1 cellular context compared by ENCODE assay signal in genomic region chr13:79458436-79458835, GRCh38.
TF ChIP-seq lines count a peak whose summit lies in the region.

No MANE protein-coding gene starts in this region.

TF ChIP-seq in SK-N-SH treated with all-trans-retinoic acid at 6 μM for 48 hours, 23 proteins besides CTCF, POLR2A, EP300 and RAD21 (continued from another document):
- TF ChIP-seq TSHZ2 (CRISPR knock-in tag; IDR thresholded peaks at IDR 0.05) (no peak), ZNF565 (CRISPR knock-in tag; conservative IDR thresholded peaks at IDR 0.05; ENCODE audit: low read depth) (no peak), ARNTL (CRISPR knock-in tag; IDR thresholded peaks at IDR 0.05; ENCODE audit: borderline replicate concordance, low read depth) (no peak), ZFP30 (CRISPR knock-in tag; IDR thresholded peaks at IDR 0.05) (no peak)
